In the genomic region with DNA sequence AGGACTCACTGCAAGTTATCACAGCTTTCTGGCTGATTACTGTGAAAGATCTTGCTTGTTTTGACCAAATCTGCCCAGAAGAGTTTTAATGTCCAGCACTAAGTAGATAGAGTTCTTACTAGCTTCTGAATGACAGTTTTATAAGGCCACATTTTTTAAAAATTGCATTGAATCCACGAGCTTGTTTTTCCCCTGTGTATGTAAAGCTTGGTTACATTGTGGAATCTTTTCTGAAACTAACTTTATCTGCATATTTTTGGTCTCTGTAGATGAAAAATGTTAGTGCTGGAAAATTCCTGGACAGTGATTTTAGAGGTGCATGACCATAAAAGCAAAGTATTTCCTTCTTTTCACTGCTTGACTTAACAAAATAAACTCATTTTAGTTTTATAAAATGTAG, we compare ENCODE assay signal across 21 cellular contexts.
DNase-seq lines count a peak whose midpoint lies in the region; ATAC-seq and TF ChIP-seq lines count a peak whose summit lies in the region.
"Had no signal": no experiment of that assay in that cellular context is flagged by ENCODE, and none has a peak within 500 bp of the region (broad histone marks: within the 10 kb centered on the region; RNA-seq: fewer than 3 reads in every experiment).

No MANE protein-coding gene starts in this region.

- no peaks in the 10 kb centered on the region for H3K27me3 ChIP-seq in ACC112 (ENCODE audit: insufficient read depth, low read length)
- H3K27me3 ChIP-seq: MG63 had no signal

- TF ChIP-seq CTCF in HFFc6 (IDR thresholded peaks at IDR 0.05) = no peak
- TF ChIP-seq CTCF in cardiac fibroblast (IDR thresholded peaks at IDR 0.05; ENCODE audit: low read depth, low read length) = no peak

- intact Hi-C loops in left colon (cut with DNase I, micrococcal nuclease) = no loop called here
- intact Hi-C loops in activated T-helper 1 cell treated with anti-CD3 and anti-CD28 coated beads, Interleukin-12 subunit alpha, Interleukin-12 subunit beta, Interleukin-2, Interleukin-4 antibody, amounts not matched to agents 30 ng/mL and 10 ng/mL and 1 ng/mL, durations not matched to agents 14 hours and 24 hours and 36 hours (cut with micrococcal nuclease) = no loop called here

- H3K9me3 Mint-ChIP-seq in HFFc6 = no peaks in the 10 kb centered on the region
- no peaks in the 10 kb centered on the region for H3K9me3 Mint-ChIP-seq in activated T-helper 1 cell treated with anti-CD3 and anti-CD28 coated beads, Interleukin-12 subunit alpha, Interleukin-12 subunit beta, Interleukin-2, Interleukin-4 antibody, amounts not matched to agents 30 ng/mL and 10 ng/mL and 1 ng/mL, durations not matched to agents 14 hours and 24 hours and 36 hours

- H3K4me3 Mint-ChIP-seq in HFFc6 = peak overlapping the region; percentile 60
- H3K4me3 Mint-ChIP-seq in activated T-helper 1 cell treated with anti-CD3 and anti-CD28 coated beads, Interleukin-12 subunit alpha, Interleukin-12 subunit beta, Interleukin-2, Interleukin-4 antibody, amounts not matched to agents 30 ng/mL and 10 ng/mL and 1 ng/mL, durations not matched to agents 14 hours and 24 hours and 36 hours = no peak overlapping the region
- H3K4me3 Mint-ChIP-seq: CD14-positive monocyte had no signal

- DNase-seq in HFFc6 (peak; percentile 57), cardiac fibroblast (ENCODE audit: low read depth in 2 of 2) (peak; percentile 14 to 29), iris pigment epithelial cell (ENCODE audit: low read depth) (peak; percentile 41), left colon (no peak)
- no peak for DNase-seq in activated T-helper 1 cell treated with anti-CD3 and anti-CD28 coated beads, Interleukin-12 subunit alpha, Interleukin-12 subunit beta, Interleukin-2, Interleukin-4 antibody, amounts not matched to agents 30 ng/mL and 10 ng/mL and 1 ng/mL, durations not matched to agents 14 hours and 24 hours and 36 hours (ENCODE audit: low spot score)
- DNase-seq: 8988T, AML-193, DMS 273 treated with DMSO at 0.1 percent for 48 hours, H7, Karpas-422, MG63, NCI-H1105, NCI-H187, NCI-H226, NCI-H524 treated with DMSO at 0.1 percent for 48 hours had no signal

- H3K79me2 ChIP-seq in ACC112 (ENCODE audit: control insufficient read depth, insufficient read depth, low read length, unreplicated experiment) = no peaks in the 10 kb centered on the region

- H3K27ac ChIP-seq in ACC112 (ENCODE audit: low read depth, low read length) = no peak overlapping the region

- H3K36me3 ChIP-seq in ACC112 (ENCODE audit: insufficient read depth, low read length) = no peaks in the 10 kb centered on the region
- H3K36me3 ChIP-seq: MG63 had no signal

- H2AFZ ChIP-seq in ACC112 (ENCODE audit: low read length, unreplicated experiment) = peak overlapping the region; percentile 41

- peaks cover 8% of the 10 kb centered on the region for H3K36me3 Mint-ChIP-seq in HFFc6 (ENCODE audit: low read depth)
- H3K36me3 Mint-ChIP-seq in activated T-helper 1 cell treated with anti-CD3 and anti-CD28 coated beads, Interleukin-12 subunit alpha, Interleukin-12 subunit beta, Interleukin-2, Interleukin-4 antibody, amounts not matched to agents 30 ng/mL and 10 ng/mL and 1 ng/mL, durations not matched to agents 14 hours and 24 hours and 36 hours (ENCODE audit: low read depth) = no peaks in the 10 kb centered on the region
- H3K36me3 Mint-ChIP-seq: CD14-positive monocyte had no signal

- H3K4me1 ChIP-seq in ACC112 (ENCODE audit: control insufficient read depth, insufficient read depth, low read length, unreplicated experiment) = no peaks in the 10 kb centered on the region

- no peaks in the 10 kb centered on the region for H3K27me3 Mint-ChIP-seq in HFFc6 (ENCODE audit: insufficient read depth)
- no peaks in the 10 kb centered on the region for H3K27me3 Mint-ChIP-seq in activated T-helper 1 cell treated with anti-CD3 and anti-CD28 coated beads, Interleukin-12 subunit alpha, Interleukin-12 subunit beta, Interleukin-2, Interleukin-4 antibody, amounts not matched to agents 30 ng/mL and 10 ng/mL and 1 ng/mL, durations not matched to agents 14 hours and 24 hours and 36 hours (ENCODE audit: insufficient read depth)

- ATAC-seq in left colon = no peak
- ATAC-seq in GM21576 (IDR thresholded peaks at IDR 0.05; ENCODE audit: unreplicated experiment) = no peak
- no peak for ATAC-seq in GM19395 (IDR thresholded peaks at IDR 0.05; ENCODE audit: unreplicated experiment)
- ATAC-seq: Panc1, Right ventricle myocardium inferior had no signal

- peaks cover 73% of the 10 kb centered on the region for H3K4me1 Mint-ChIP-seq in HFFc6 (ENCODE audit: low read depth)
- no peaks in the 10 kb centered on the region for H3K4me1 Mint-ChIP-seq in activated T-helper 1 cell treated with anti-CD3 and anti-CD28 coated beads, Interleukin-12 subunit alpha, Interleukin-12 subunit beta, Interleukin-2, Interleukin-4 antibody, amounts not matched to agents 30 ng/mL and 10 ng/mL and 1 ng/mL, durations not matched to agents 14 hours and 24 hours and 36 hours (ENCODE audit: low read depth)
- H3K4me1 Mint-ChIP-seq: CD14-positive monocyte had no signal

- H3K4me3 ChIP-seq in ACC112 (ENCODE audit: low read depth, low read length) = no peak overlapping the region
- no peak overlapping the region for H3K4me3 ChIP-seq in cardiac fibroblast (replicated peaks in 1 of 2; ENCODE audit: low read depth in 2 of 2, low read length in 2 of 2)
- H3K4me3 ChIP-seq: MG63 had no signal

- peak overlapping the region; percentile 66 for H3K27ac Mint-ChIP-seq in HFFc6
- no peak overlapping the region for H3K27ac Mint-ChIP-seq in activated T-helper 1 cell treated with anti-CD3 and anti-CD28 coated beads, Interleukin-12 subunit alpha, Interleukin-12 subunit beta, Interleukin-2, Interleukin-4 antibody, amounts not matched to agents 30 ng/mL and 10 ng/mL and 1 ng/mL, durations not matched to agents 14 hours and 24 hours and 36 hours
- H3K27ac Mint-ChIP-seq: CD14-positive monocyte had no signal

Comparison
In these comparisons a context has a peak if more than half of its experiments do, and no peak if none do; other contexts are left out.
1. DNase-seq: peak in HFFc6 (single experiment), cardiac fibroblast (2 of 2) and iris pigment epithelial cell (single experiment); none in left colon (0 of 2) and activated T-helper 1 cell treated with anti-CD3 and anti-CD28 coated beads, Interleukin-12 subunit alpha, Interleukin-12 subunit beta, Interleukin-2, Interleukin-4 antibody, amounts not matched to agents 30 ng/mL and 10 ng/mL and 1 ng/mL, durations not matched to agents 14 hours and 24 hours and 36 hours (single experiment).